Comparison of ENCODE assay signal across 8 cellular contexts in the genomic region with DNA sequence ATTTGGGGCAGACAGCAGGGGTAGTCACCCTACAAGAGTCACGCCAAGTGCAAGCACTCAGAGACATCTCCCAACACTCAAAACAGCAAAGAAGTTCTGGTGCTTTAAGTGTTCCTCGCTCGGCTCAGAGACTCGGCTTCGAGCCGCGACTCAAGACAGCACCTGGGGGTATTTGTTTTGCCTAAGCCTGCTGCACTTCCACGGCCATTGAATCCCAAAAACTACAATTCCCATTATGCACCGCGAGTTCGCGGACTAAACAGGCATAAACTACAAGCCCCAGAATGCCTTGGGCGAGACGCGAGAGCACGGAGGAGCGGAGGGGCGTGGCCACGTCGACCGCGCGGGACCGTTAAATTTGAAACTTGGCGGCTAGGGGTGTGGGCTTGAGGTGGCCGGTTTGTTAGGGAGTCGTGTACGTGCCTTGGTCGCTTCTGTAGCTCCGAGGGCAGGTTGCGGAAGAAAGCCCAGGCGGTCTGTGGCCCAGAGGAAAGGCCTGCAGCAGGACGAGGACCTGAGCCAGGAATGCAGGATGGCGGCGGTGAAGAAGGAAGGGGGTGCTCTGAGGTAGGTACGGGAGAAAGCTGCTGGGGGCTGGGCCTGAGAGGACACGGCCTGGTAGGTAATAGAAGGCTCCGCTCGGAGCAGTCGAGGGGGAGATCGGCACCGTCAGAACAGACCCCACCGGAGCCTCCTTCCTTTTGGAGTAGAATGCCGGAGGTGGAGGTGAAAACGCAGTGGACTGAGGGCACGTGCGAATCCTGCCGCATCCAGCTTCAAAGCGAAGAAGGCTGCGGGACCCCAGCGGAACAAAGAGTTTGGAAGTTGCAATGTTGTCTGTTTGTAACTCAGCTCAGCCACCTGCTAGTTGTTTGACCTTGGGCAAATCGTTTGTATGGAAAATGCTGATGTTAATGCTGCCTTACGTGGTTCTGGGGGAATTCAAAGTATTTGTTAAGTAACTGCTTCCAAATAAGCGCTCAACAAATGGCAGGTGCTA. TPM values are rescaled to one million over a fixed set of nuclear protein-coding genes. Genes with fewer than 3 reads are reported as not detected.
DNase-seq lines count a peak whose midpoint lies in the region; ATAC-seq and TF ChIP-seq lines count a peak whose summit lies in the region.

A gene with protein sequence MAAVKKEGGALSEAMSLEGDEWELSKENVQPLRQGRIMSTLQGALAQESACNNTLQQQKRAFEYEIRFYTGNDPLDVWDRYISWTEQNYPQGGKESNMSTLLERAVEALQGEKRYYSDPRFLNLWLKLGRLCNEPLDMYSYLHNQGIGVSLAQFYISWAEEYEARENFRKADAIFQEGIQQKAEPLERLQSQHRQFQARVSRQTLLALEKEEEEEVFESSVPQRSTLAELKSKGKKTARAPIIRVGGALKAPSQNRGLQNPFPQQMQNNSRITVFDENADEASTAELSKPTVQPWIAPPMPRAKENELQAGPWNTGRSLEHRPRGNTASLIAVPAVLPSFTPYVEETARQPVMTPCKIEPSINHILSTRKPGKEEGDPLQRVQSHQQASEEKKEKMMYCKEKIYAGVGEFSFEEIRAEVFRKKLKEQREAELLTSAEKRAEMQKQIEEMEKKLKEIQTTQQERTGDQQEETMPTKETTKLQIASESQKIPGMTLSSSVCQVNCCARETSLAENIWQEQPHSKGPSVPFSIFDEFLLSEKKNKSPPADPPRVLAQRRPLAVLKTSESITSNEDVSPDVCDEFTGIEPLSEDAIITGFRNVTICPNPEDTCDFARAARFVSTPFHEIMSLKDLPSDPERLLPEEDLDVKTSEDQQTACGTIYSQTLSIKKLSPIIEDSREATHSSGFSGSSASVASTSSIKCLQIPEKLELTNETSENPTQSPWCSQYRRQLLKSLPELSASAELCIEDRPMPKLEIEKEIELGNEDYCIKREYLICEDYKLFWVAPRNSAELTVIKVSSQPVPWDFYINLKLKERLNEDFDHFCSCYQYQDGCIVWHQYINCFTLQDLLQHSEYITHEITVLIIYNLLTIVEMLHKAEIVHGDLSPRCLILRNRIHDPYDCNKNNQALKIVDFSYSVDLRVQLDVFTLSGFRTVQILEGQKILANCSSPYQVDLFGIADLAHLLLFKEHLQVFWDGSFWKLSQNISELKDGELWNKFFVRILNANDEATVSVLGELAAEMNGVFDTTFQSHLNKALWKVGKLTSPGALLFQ (plus strand): TSS at position 381 of the 1,000 bp plus-strand sequence. CDS start 152 bp downstream, at position 533.

- DNase-seq in DMS 273 treated with DMSO at 0.1 percent for 48 hours (lab: John Stamatoyannopoulos, UW) (peak; percentile 82), HuH-7 (ENCODE audit: low spot score) (peak; percentile 74), epithelial cell of prostate (ENCODE audit: low read depth, low spot score) (peak; percentile 44), mucosa of descending colon (peak; percentile 92 to 98 (median 94))
- DNase-seq in activated CD8-positive, alpha-beta memory T cell treated with anti-CD3 and anti-CD28 coated beads, Interleukin-2, amount 50 U/mL, for 24 hours (ENCODE audit: extremely low read depth): peak; percentile 84
- peak; percentile 83 to 90 for DNase-seq in stimulated activated CD8-positive, alpha-beta memory T cell treated with anti-CD3 and anti-CD28 coated beads, Interleukin-2, amount 100 ng/mL, for 48 hours (ENCODE audit: low read depth in 2 of 2)

- H4K20me1 ChIP-seq in OCI-LY1 (ENCODE audit: insufficient read depth, low read length): no peaks in the 10 kb centered on the region

- intact Hi-C loops in mucosa of descending colon (cut with DNase I, micrococcal nuclease): no loop called here

- peak within 1 kb of the TSS; percentile 90 for H3K4me2 ChIP-seq in OCI-LY1 (ENCODE audit: low read length)

- no peaks in the 10 kb centered on the region for H3K27me3 ChIP-seq in OCI-LY1 (ENCODE audit: insufficient read depth, low read length)

- H3K4me1 ChIP-seq in OCI-LY1 (ENCODE audit: insufficient read depth, low read length, severe bottlenecking): peaks cover 43% of the 10 kb centered on the region
- H3K4me1 ChIP-seq in mucosa of descending colon (ENCODE audit: low read depth): peaks cover 4% of the 10 kb centered on the region

- peak within 1 kb of the TSS; percentile 97 for H2AFZ ChIP-seq in OCI-LY1 (ENCODE audit: low read length)

- peak within 1 kb of the TSS; percentile 85 for H3K4me3 ChIP-seq in OCI-LY1 (ENCODE audit: low read depth, low read length, poor library complexity, severe bottlenecking)
- peak within 1 kb of the TSS; percentile 1 for H3K4me3 ChIP-seq in mucosa of descending colon

- no peaks in the 10 kb centered on the region for H3F3A ChIP-seq in OCI-LY1 (ENCODE audit: insufficient read depth, low read length)

- ATAC-seq in GM21526 (IDR thresholded peaks at IDR 0.05; ENCODE audit: low FRiP score, unreplicated experiment) (peak; percentile 68), mucosa of descending colon (peak; percentile 99)

- no peak for TF ChIP-seq CTCF in OCI-LY1 (IDR thresholded peaks at IDR 0.05; ENCODE audit: low read length)
- no peak for TF ChIP-seq CTCF in mucosa of descending colon (IDR thresholded peaks at IDR 0.05)

- H3K9ac ChIP-seq in OCI-LY1 (ENCODE audit: low read length): peak within 1 kb of the TSS; percentile 98

- H3K27ac ChIP-seq in OCI-LY1 (ENCODE audit: low read depth, low read length, poor library complexity, severe bottlenecking) (peak within 1 kb of the TSS; percentile 74), epithelial cell of prostate (no peak within 1 kb of the TSS)

- no peaks in the 10 kb centered on the region for H3K9me2 ChIP-seq in OCI-LY1 (ENCODE audit: low read depth, low read length)

- H3K9me3 ChIP-seq in OCI-LY1 (ENCODE audit: low read length) (no peaks in the 10 kb centered on the region), mucosa of descending colon (no peaks in the 10 kb centered on the region)

- H3K79me2 ChIP-seq in OCI-LY1 (ENCODE audit: insufficient read depth, low read length): peaks cover 51% of the 10 kb centered on the region

- H3K36me3 ChIP-seq in OCI-LY1 (ENCODE audit: insufficient read depth, low read length) (peaks cover 45% of the 10 kb centered on the region), mucosa of descending colon (ENCODE audit: low read depth) (no peaks in the 10 kb centered on the region)

RNA-seq across cellular contexts. Expression of the gene that starts here (rescaled TPM):
- total RNA-seq in mucosa of descending colon: 10 to 100 TPM in 1 of 3 donors, 1 to 10 TPM in 2; 5.0 to 13.6 (median 5.1) TPM

Comparison
In these comparisons a context has a peak if more than half of its experiments do, and no peak if none do; other contexts are left out.
1. DNase-seq: peak in every context shown above with its lines; median percentile 94 in mucosa of descending colon; 86 in stimulated activated CD8-positive, alpha-beta memory T cell treated with anti-CD3 and anti-CD28 coated beads, Interleukin-2, amount 100 ng/mL, for 48 hours; 84 in activated CD8-positive, alpha-beta memory T cell treated with anti-CD3 and anti-CD28 coated beads, Interleukin-2, amount 50 U/mL, for 24 hours; 82 in DMS 273 treated with DMSO at 0.1 percent for 48 hours; 74 in HuH-7; 44 in epithelial cell of prostate.